Comparison of ENCODE assay signal across 1 cellular context in the genomic region with DNA sequence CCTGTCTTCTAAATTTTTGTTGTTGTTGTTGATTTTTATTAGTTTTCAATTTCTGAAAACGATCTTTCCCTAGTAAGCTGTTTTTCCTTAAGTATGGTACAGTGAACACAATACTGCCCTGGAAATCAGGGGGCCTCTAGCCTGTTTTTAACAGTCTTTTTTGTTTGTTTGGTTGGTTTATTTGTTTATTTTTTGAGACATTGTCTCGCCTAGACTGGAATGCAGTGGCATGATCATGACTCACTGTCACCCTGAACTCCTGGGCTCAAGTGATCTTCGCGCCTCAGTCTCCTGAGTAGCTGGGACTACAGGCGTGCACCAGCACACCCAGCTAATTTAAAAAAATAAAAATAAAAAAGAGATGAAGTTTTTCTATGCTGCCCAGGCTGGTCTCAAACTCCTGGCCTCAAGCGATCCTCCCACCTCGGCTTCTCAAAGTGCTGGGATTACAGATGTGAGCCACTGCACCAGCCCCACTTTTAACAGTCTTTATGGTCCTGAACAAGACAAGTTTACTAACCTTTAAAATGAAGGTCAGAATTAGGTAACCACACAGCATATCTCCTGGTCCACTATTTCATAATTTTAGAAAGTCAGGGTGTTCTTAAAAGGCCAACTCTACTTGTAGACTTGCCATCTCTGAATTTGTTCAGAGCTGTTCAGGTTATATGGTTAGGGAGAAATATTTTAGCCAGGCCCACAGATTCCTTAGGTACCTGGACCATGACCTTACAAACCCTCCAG.
TF ChIP-seq lines count a peak whose summit lies in the region.

No MANE protein-coding gene starts in this region.

TF ChIP-seq in endothelial cell of umbilical vein, 7 proteins besides CTCF, POLR2A, EP300 and RAD21 (continued from another document):
- TF ChIP-seq JUN (IDR thresholded peaks at IDR 0.05; ENCODE audit: borderline replicate concordance, insufficient read depth, insufficient read length, low read depth) (no peak), MYC (IDR thresholded peaks at IDR 0.05; ENCODE audit: low read depth, low read length) (no peak), FOS (IDR thresholded peaks at IDR 0.05; ENCODE audit: borderline replicate concordance, insufficient read depth, low read length) (no peak)
